ENCODE assay signal across 17 cellular contexts in genomic region chr1:40872266-40872665, GRCh38. TPM values are rescaled to one million over a fixed set of nuclear protein-coding genes. Genes with fewer than 3 reads are reported as not detected.
DNase-seq lines count a peak whose midpoint lies in the region; ATAC-seq and TF ChIP-seq lines count a peak whose summit lies in the region.
"Had no signal": no experiment of that assay in that cellular context is flagged by ENCODE, and none has a peak within 500 bp of the region (broad histone marks: within the 10 kb centered on the region; RNA-seq: fewer than 3 reads in every experiment).

No MANE protein-coding gene starts in this region.

- intact Hi-C loops in activated naive CD4-positive, alpha-beta T cell treated with anti-CD3 and anti-CD28 coated beads for 36 hours (cut with micrococcal nuclease): no loop called here

- H3K9me3 Mint-ChIP-seq in activated naive CD4-positive, alpha-beta T cell treated with anti-CD3 and anti-CD28 coated beads, Interleukin-2, amount 10 ng/mL, durations not matched to agents 7 days and 5 days: peaks cover 22% of the 10 kb centered on the region
- peaks cover 13% of the 10 kb centered on the region for H3K9me3 Mint-ChIP-seq in activated naive CD4-positive, alpha-beta T cell treated with anti-CD3 and anti-CD28 coated beads for 36 hours
- H3K9me3 Mint-ChIP-seq in osteocyte (ENCODE audit: unreplicated experiment): no peaks in the 10 kb centered on the region
- H3K9me3 Mint-ChIP-seq in natural killer cell treated with Interleukin-12 subunit alpha and Interleukin-12 subunit beta and Interleukin-15 and Interleukin-18, amount 100 ng/mL, for 72 hours: peaks cover 9% of the 10 kb centered on the region

- no peak overlapping the region for H2BK5ac ChIP-seq in mesendoderm (ENCODE audit: low read length)

- TF ChIP-seq CTCF in osteocyte (IDR thresholded peaks at IDR 0.05): no peak

- H3K27ac Mint-ChIP-seq in activated naive CD4-positive, alpha-beta T cell treated with anti-CD3 and anti-CD28 coated beads, Interleukin-2, amount 10 ng/mL, durations not matched to agents 7 days and 5 days: peak overlapping the region; percentile 45
- no peak overlapping the region for H3K27ac Mint-ChIP-seq in activated naive CD4-positive, alpha-beta T cell treated with anti-CD3 and anti-CD28 coated beads for 36 hours
- H3K27ac Mint-ChIP-seq in osteocyte (ENCODE audit: unreplicated experiment): peak overlapping the region; percentile 2
- no peak overlapping the region for H3K27ac Mint-ChIP-seq in natural killer cell treated with Interleukin-12 subunit alpha and Interleukin-12 subunit beta and Interleukin-15 and Interleukin-18, amount 100 ng/mL, for 72 hours

- no peaks in the 10 kb centered on the region; the same call in 1 of the 2 replicates for H3K9me3 ChIP-seq in MG63
- H3K9me3 ChIP-seq in SJCRH30 (replicated peaks): peaks cover 11% of the 10 kb centered on the region; the same call in 1 of the 2 replicates

- no peak overlapping the region for H4K8ac ChIP-seq in mesendoderm (ENCODE audit: low read depth, low read length)

- H3K4me3 ChIP-seq in MG63 (no peak overlapping the region), SJCRH30 (no peak overlapping the region), mesendoderm (ENCODE audit: low read length) (no peak overlapping the region)
- H3K4me3 ChIP-seq: SJSA1 had no signal

- no peaks in the 10 kb centered on the region for H3K27me3 ChIP-seq in MG63
- H3K27me3 ChIP-seq in SJCRH30: no peaks in the 10 kb centered on the region
- no peaks in the 10 kb centered on the region for H3K27me3 ChIP-seq in mesendoderm (ENCODE audit: insufficient read depth, low read length, poor library complexity)
- H3K27me3 ChIP-seq: SJSA1 had no signal

- no peak overlapping the region for H3K56ac ChIP-seq in mesendoderm (ENCODE audit: low read length)

- no peak overlapping the region for H3K18ac ChIP-seq in mesendoderm (ENCODE audit: low read length)

- no peak overlapping the region for H4K5ac ChIP-seq in mesendoderm (ENCODE audit: low read length)

- H3K4ac ChIP-seq in mesendoderm (ENCODE audit: low read depth, low read length): no peak overlapping the region

- peaks cover 64% of the 10 kb centered on the region for H3K4me1 Mint-ChIP-seq in activated naive CD4-positive, alpha-beta T cell treated with anti-CD3 and anti-CD28 coated beads, Interleukin-2, amount 10 ng/mL, durations not matched to agents 7 days and 5 days
- H3K4me1 Mint-ChIP-seq in activated naive CD4-positive, alpha-beta T cell treated with anti-CD3 and anti-CD28 coated beads for 36 hours (ENCODE audit: low read depth): peaks cover 23% of the 10 kb centered on the region
- peaks cover 28% of the 10 kb centered on the region for H3K4me1 Mint-ChIP-seq in osteocyte (ENCODE audit: unreplicated experiment)
- H3K4me1 Mint-ChIP-seq in natural killer cell treated with Interleukin-12 subunit alpha and Interleukin-12 subunit beta and Interleukin-15 and Interleukin-18, amount 100 ng/mL, for 72 hours (ENCODE audit: low read depth in 2 of 2): peaks cover 36 to 40% of the 10 kb centered on the region in 2 donors

- H3K27me3 Mint-ChIP-seq in activated naive CD4-positive, alpha-beta T cell treated with anti-CD3 and anti-CD28 coated beads, Interleukin-2, amount 10 ng/mL, durations not matched to agents 7 days and 5 days: peaks cover 4% of the 10 kb centered on the region
- no peaks in the 10 kb centered on the region for H3K27me3 Mint-ChIP-seq in activated naive CD4-positive, alpha-beta T cell treated with anti-CD3 and anti-CD28 coated beads for 36 hours (ENCODE audit: low read depth)
- no peaks in the 10 kb centered on the region for H3K27me3 Mint-ChIP-seq in osteocyte (ENCODE audit: unreplicated experiment)
- H3K27me3 Mint-ChIP-seq in natural killer cell treated with Interleukin-12 subunit alpha and Interleukin-12 subunit beta and Interleukin-15 and Interleukin-18, amount 100 ng/mL, for 72 hours: no peaks in the 10 kb centered on the region

- H3K9ac ChIP-seq in mesendoderm (ENCODE audit: low read length): no peak overlapping the region

- no peaks in the 10 kb centered on the region for H3K36me3 ChIP-seq in MG63
- H3K36me3 ChIP-seq in SJCRH30: no peaks in the 10 kb centered on the region
- H3K36me3 ChIP-seq in mesendoderm (ENCODE audit: control insufficient read depth, insufficient read depth, low read length): no peaks in the 10 kb centered on the region
- H3K36me3 ChIP-seq: SJSA1 had no signal

- no peak for ATAC-seq in HG03025 (IDR thresholded peaks at IDR 0.05; ENCODE audit: low FRiP score, unreplicated experiment)
- ATAC-seq in natural killer cell treated with Interleukin-12 subunit alpha and Interleukin-12 subunit beta and Interleukin-15 and Interleukin-18, amount 100 ng/mL, for 72 hours: no peak

- no peak overlapping the region for H2BK15ac ChIP-seq in mesendoderm (replicated peaks; ENCODE audit: low read depth)

- peaks cover 8% of the 10 kb centered on the region for H3K4me1 ChIP-seq in SJCRH30
- H3K4me1 ChIP-seq in mesendoderm (ENCODE audit: control insufficient read depth, low read depth, low read length): no peaks in the 10 kb centered on the region

- no peak overlapping the region for H2BK120ac ChIP-seq in mesendoderm (ENCODE audit: low read depth, low read length)

- no peak overlapping the region for H3K23ac ChIP-seq in mesendoderm (ENCODE audit: low read length)

- H3K79me2 ChIP-seq in mesendoderm (ENCODE audit: control insufficient read depth, insufficient read depth, low read length): no peaks in the 10 kb centered on the region

- WGBS in mesendoderm (ENCODE audit: extremely low coverage, insufficient coverage, low lambda C conversion rate): no CpG with 5 or more reads among the region's 3 CpGs

- H3K4me3 Mint-ChIP-seq in activated naive CD4-positive, alpha-beta T cell treated with anti-CD3 and anti-CD28 coated beads, Interleukin-2, amount 10 ng/mL, durations not matched to agents 7 days and 5 days: no peak overlapping the region
- H3K4me3 Mint-ChIP-seq in activated naive CD4-positive, alpha-beta T cell treated with anti-CD3 and anti-CD28 coated beads for 36 hours: no peak overlapping the region
- no peak overlapping the region for H3K4me3 Mint-ChIP-seq in osteocyte (ENCODE audit: unreplicated experiment)
- H3K4me3 Mint-ChIP-seq in natural killer cell treated with Interleukin-12 subunit alpha and Interleukin-12 subunit beta and Interleukin-15 and Interleukin-18, amount 100 ng/mL, for 72 hours: no peak overlapping the region

- peaks cover 7% of the 10 kb centered on the region for H3K36me3 Mint-ChIP-seq in activated naive CD4-positive, alpha-beta T cell treated with anti-CD3 and anti-CD28 coated beads, Interleukin-2, amount 10 ng/mL, durations not matched to agents 7 days and 5 days
- peaks cover 4% of the 10 kb centered on the region for H3K36me3 Mint-ChIP-seq in activated naive CD4-positive, alpha-beta T cell treated with anti-CD3 and anti-CD28 coated beads for 36 hours (ENCODE audit: low read depth)
- no peaks in the 10 kb centered on the region for H3K36me3 Mint-ChIP-seq in osteocyte (ENCODE audit: unreplicated experiment)
- peaks cover 9% of the 10 kb centered on the region for H3K36me3 Mint-ChIP-seq in natural killer cell treated with Interleukin-12 subunit alpha and Interleukin-12 subunit beta and Interleukin-15 and Interleukin-18, amount 100 ng/mL, for 72 hours

- CTCF ChIA-PET in activated naive CD4-positive, alpha-beta T cell treated with anti-CD3 and anti-CD28 coated beads, Interleukin-2, amount 10 ng/mL, durations not matched to agents 7 days and 5 days (lab: Charles Lee): interaction anchor here (0.6 to 1.1 kb wide), 3 partner anchors 14 to 287 kb away, joined by 3 read pairs; no protein-coding TSS in a partner anchor
- CTCF ChIA-PET in activated naive CD4-positive, alpha-beta T cell treated with anti-CD3 and anti-CD28 coated beads for 36 hours (lab: Charles Lee): no interaction called here

- no peak overlapping the region for H3K4me2 ChIP-seq in mesendoderm (ENCODE audit: low read length)

- H2AK5ac ChIP-seq in mesendoderm (ENCODE audit: low read length): no peak overlapping the region

- H3K27ac ChIP-seq in SJCRH30: no peak overlapping the region
- H3K27ac ChIP-seq in mesendoderm (ENCODE audit: low read depth, low read length): no peak overlapping the region
- H3K27ac ChIP-seq: 22Rv1, SJSA1 had no signal

- H3K79me1 ChIP-seq in mesendoderm (ENCODE audit: low read length): no peaks in the 10 kb centered on the region

- DNase-seq in activated naive CD4-positive, alpha-beta T cell treated with anti-CD3 and anti-CD28 coated beads, Interleukin-2, amount 10 ng/mL, durations not matched to agents 7 days and 5 days: no peak
- DNase-seq in activated naive CD4-positive, alpha-beta T cell treated with anti-CD3 and anti-CD28 coated beads for 36 hours: no peak
- DNase-seq in MG63 (peak; percentile 82), SJCRH30 (peak; percentile 27 to 31), osteocyte (ENCODE audit: extremely low spot score, unreplicated experiment) (no peak), mesendoderm (no peak)
- no peak for DNase-seq in natural killer cell treated with Interleukin-12 subunit alpha and Interleukin-12 subunit beta and Interleukin-15 and Interleukin-18, amount 100 ng/mL, for 72 hours (ENCODE audit: low spot score)
- DNase-seq: C1 segment of cervical spinal cord; DMS153; MM.1S; NCI-H1092 treated with DMSO at 0.1 percent for 48 hours; NCI-H2107; NCI-H526 treated with DMSO at 0.1 percent for 48 hours; NK-92 treated with Interleukin-12 subunit alpha and Interleukin-12 subunit beta, amount 100 ng/mL, for 24 hours had no signal

RNA-seq across cellular contexts. Expression of gene CITED4, which starts 10.1 kb away (rescaled TPM):
- 1 to 10 TPM; 2.4 TPM for total RNA-seq in activated naive CD4-positive, alpha-beta T cell treated with anti-CD3 and anti-CD28 coated beads for 36 hours
- 29.5 and 45.3 TPM in 2 replicates for total RNA-seq in MG63 (2014; rRNA removed; shearing (Covaris generic); ENCODE audit: low replicate concordance)
- not detected in 2 replicates for total RNA-seq in SJCRH30 (2014; rRNA removed; shearing (Covaris generic))
- 23.4 and 26.0 TPM in 2 replicates for total RNA-seq in osteocyte
- polyA plus RNA-seq in mesendoderm (2013, experiment 1 of 2): 12.3 TPM
- 12.8 TPM for polyA plus RNA-seq in mesendoderm (2013, experiment 2 of 2)
- 1 to 10 TPM; 2.5 to 3.5 TPM for total RNA-seq in natural killer cell treated with Interleukin-12 subunit alpha and Interleukin-12 subunit beta and Interleukin-15 and Interleukin-18, amount 100 ng/mL, for 72 hours

Comparison
In these comparisons a context has a peak if more than half of its experiments do, and no peak if none do; other contexts are left out.
1. H3K27ac Mint-ChIP-seq: peak in activated naive CD4-positive, alpha-beta T cell treated with anti-CD3 and anti-CD28 coated beads, Interleukin-2, amount 10 ng/mL, durations not matched to agents 7 days and 5 days (single experiment) and osteocyte (single experiment); none in activated naive CD4-positive, alpha-beta T cell treated with anti-CD3 and anti-CD28 coated beads for 36 hours (single experiment) and natural killer cell treated with Interleukin-12 subunit alpha and Interleukin-12 subunit beta and Interleukin-15 and Interleukin-18, amount 100 ng/mL, for 72 hours (0 of 2).
2. DNase-seq: peak in MG63 (single experiment) and SJCRH30 (2 of 2); none in activated naive CD4-positive, alpha-beta T cell treated with anti-CD3 and anti-CD28 coated beads, Interleukin-2, amount 10 ng/mL, durations not matched to agents 7 days and 5 days (single experiment), activated naive CD4-positive, alpha-beta T cell treated with anti-CD3 and anti-CD28 coated beads for 36 hours (single experiment), osteocyte (single experiment), mesendoderm (single experiment) and natural killer cell treated with Interleukin-12 subunit alpha and Interleukin-12 subunit beta and Interleukin-15 and Interleukin-18, amount 100 ng/mL, for 72 hours (single experiment).